17 cellular contexts compared by ENCODE assay signal in genomic region chr18:25433590-25433989, GRCh38.
DNase-seq lines count a peak whose midpoint lies in the region; ATAC-seq and TF ChIP-seq lines count a peak whose summit lies in the region.
"Had no signal": no experiment of that assay in that cellular context is flagged by ENCODE, and none has a peak within 500 bp of the region (broad histone marks: within the 10 kb centered on the region; RNA-seq: fewer than 3 reads in every experiment).

No MANE protein-coding gene starts in this region.

- H3K4me2 ChIP-seq in SK-N-SH (no peak overlapping the region), mesenchymal stem cell (ENCODE audit: low read length, poor library complexity, severe bottlenecking) (no peak overlapping the region), smooth muscle cell (peak overlapping the region; percentile 28)
- H3K4me2 ChIP-seq: A549; BLaER1 treated with 17β-estradiol and CSF1 and Interleukin-3, amounts not matched to agents 10 nM and 100 nM had no signal

- TF ChIP-seq EP300 in SK-N-SH (IDR thresholded peaks at IDR 0.05; ENCODE audit: borderline replicate concordance in 1 of 2, low read depth in 1 of 2, low read length in 1 of 2) = no peak

- CTCF ChIA-PET in SK-N-SH (lab: Yijun Ruan, JAX) = no interaction called here

- H3K79me1 ChIP-seq in mesenchymal stem cell (replicated peaks; ENCODE audit: low read length, poor library complexity, severe bottlenecking) = no peaks in the 10 kb centered on the region

- H3K9ac ChIP-seq in SK-N-SH (no peak overlapping the region), mesenchymal stem cell (ENCODE audit: low read length) (no peak overlapping the region), smooth muscle cell (ENCODE audit: low read depth) (no peak overlapping the region)
- H3K9ac ChIP-seq: BLaER1 treated with 17β-estradiol and CSF1 and Interleukin-3, amounts not matched to agents 10 nM and 100 nM had no signal

- no peak overlapping the region for H2BK120ac ChIP-seq in mesenchymal stem cell (ENCODE audit: low read depth, low read length)

- H2AFZ ChIP-seq in SK-N-SH (ENCODE audit: low read depth) = no peak overlapping the region
- no peak overlapping the region for H2AFZ ChIP-seq in mesenchymal stem cell (ENCODE audit: low read depth, low read length)
- H2AFZ ChIP-seq in smooth muscle cell (ENCODE audit: low read depth) = no peak overlapping the region

- no peak for TF ChIP-seq RAD21 in SK-N-SH (IDR thresholded peaks at IDR 0.05; ENCODE audit: low read length)

- no peak overlapping the region for H3K4ac ChIP-seq in mesenchymal stem cell (ENCODE audit: low read depth in 1 of 2, low read length in 2 of 2)

- TF ChIP-seq CTCF in SK-N-SH (IDR thresholded peaks at IDR 0.05) = no peak
- no peak for TF ChIP-seq CTCF in smooth muscle cell (IDR thresholded peaks at IDR 0.05; ENCODE audit: borderline replicate concordance, insufficient read depth, poor library complexity, severe bottlenecking)

- H3K27me3 ChIP-seq in SK-N-SH (ENCODE audit: insufficient read depth) (no peaks in the 10 kb centered on the region), mesenchymal stem cell (ENCODE audit: control insufficient read depth in 1 of 2, insufficient read depth in 1 of 2, low read length in 2 of 2) (no peaks in the 10 kb centered on the region), smooth muscle cell (ENCODE audit: low read depth) (no peaks in the 10 kb centered on the region)
- H3K27me3 ChIP-seq: BLaER1 treated with 17β-estradiol and CSF1 and Interleukin-3, amounts not matched to agents 10 nM and 100 nM had no signal

- no peak overlapping the region for H2BK5ac ChIP-seq in mesenchymal stem cell (ENCODE audit: low read depth, low read length, poor library complexity, severe bottlenecking)

- H2AK5ac ChIP-seq in mesenchymal stem cell (ENCODE audit: low read length, severe bottlenecking) = no peak overlapping the region

- H3K36me3 ChIP-seq in SK-N-SH (replicated peaks in 1 of 2; ENCODE audit: control insufficient read depth in 1 of 2, insufficient read depth in 2 of 2, low read length in 1 of 2) = no peaks in the 10 kb centered on the region
- no peaks in the 10 kb centered on the region for H3K36me3 ChIP-seq in mesenchymal stem cell (ENCODE audit: control insufficient read depth in 1 of 2, insufficient read depth in 2 of 2, low read depth in 1 of 2, low read length in 2 of 2)
- no peaks in the 10 kb centered on the region for H3K36me3 ChIP-seq in smooth muscle cell (ENCODE audit: low read depth)
- H3K36me3 ChIP-seq: BLaER1 treated with 17β-estradiol and CSF1 and Interleukin-3, amounts not matched to agents 10 nM and 100 nM had no signal

- no peaks in the 10 kb centered on the region for H3K79me2 ChIP-seq in SK-N-SH (ENCODE audit: insufficient read depth)
- no peaks in the 10 kb centered on the region for H3K79me2 ChIP-seq in smooth muscle cell (ENCODE audit: low read depth)

- no peaks in the 10 kb centered on the region for H3F3A ChIP-seq in SK-N-SH (replicated peaks; ENCODE audit: insufficient read depth)
- H3F3A ChIP-seq in smooth muscle cell (ENCODE audit: low read depth) = no peaks in the 10 kb centered on the region

- H3K4me1 ChIP-seq in SK-N-SH (ENCODE audit: control insufficient read depth in 1 of 2, insufficient read depth in 2 of 2, low read depth in 1 of 2, low read length in 1 of 2) = peaks cover 0 to 2% of the 10 kb centered on the region in 2 experiments; a peak in 2 of 4 replicates
- peaks cover 2% of the 10 kb centered on the region for H3K4me1 ChIP-seq in mesenchymal stem cell (ENCODE audit: control insufficient read depth, insufficient read depth, low read depth, low read length)
- H3K4me1 ChIP-seq in smooth muscle cell (ENCODE audit: low read depth) = no peaks in the 10 kb centered on the region
- H3K4me1 ChIP-seq: A549; BLaER1 treated with 17β-estradiol and CSF1 and Interleukin-3, amounts not matched to agents 10 nM and 100 nM; Caco-2 had no signal

- peak overlapping the region in 1 of 2 experiments; percentile 55 for H3K14ac ChIP-seq in mesenchymal stem cell (ENCODE audit: low read length in 2 of 2)

- no peaks in the 10 kb centered on the region for H3K9me3 ChIP-seq in SK-N-SH
- no peaks in the 10 kb centered on the region for H3K9me3 ChIP-seq in mesenchymal stem cell (ENCODE audit: control insufficient read depth, low read length)
- H3K9me3 ChIP-seq in smooth muscle cell (replicated peaks; ENCODE audit: low read depth) = no peaks in the 10 kb centered on the region
- H3K9me3 ChIP-seq: A549; BLaER1 treated with 17β-estradiol and CSF1 and Interleukin-3, amounts not matched to agents 10 nM and 100 nM; Caco-2 had no signal

- no peaks in the 10 kb centered on the region for H3K9me2 ChIP-seq in SK-N-SH

- H3K27ac ChIP-seq in SK-N-SH (ENCODE audit: low read depth in 2 of 2, low read length in 1 of 2) (no peak overlapping the region), mesenchymal stem cell (ENCODE audit: low read length, poor library complexity, severe bottlenecking) (no peak overlapping the region), smooth muscle cell (ENCODE audit: low read depth) (no peak overlapping the region)
- H3K27ac ChIP-seq: 22Rv1; A549; BLaER1 treated with 17β-estradiol and CSF1 and Interleukin-3, amounts not matched to agents 10 nM and 100 nM; C4-2B had no signal

- H2BK15ac ChIP-seq in mesenchymal stem cell (ENCODE audit: low read depth, poor library complexity, severe bottlenecking) = no peak overlapping the region

- WGBS in SK-N-SH (ENCODE audit: low lambda C conversion rate) = 50% methylated on average over 3 of the region's 3 CpGs
- 45% methylated on average over 2 of the region's 3 CpGs for WGBS in mesenchymal stem cell
- WGBS in smooth muscle cell (ENCODE audit: low lambda C conversion rate) = 24% methylated on average over 3 of the region's 3 CpGs

- DNase-seq in SK-N-SH = no peak
- peak; percentile 12 for DNase-seq in mesenchymal stem cell
- no peak for DNase-seq in smooth muscle cell (lab: John Stamatoyannopoulos, UW; ENCODE audit: unreplicated experiment)
- no peak for DNase-seq in NCI-H345 (lab: John Stamatoyannopoulos, UW)
- DNase-seq: AML-193; Caco-2; Calu3; CD4-positive, alpha-beta T cell; CD8-positive, alpha-beta T cell; DMS79 treated with DMSO at 0.1 percent for 48 hours; GF-D8 had no signal

- H3K23ac ChIP-seq in mesenchymal stem cell (ENCODE audit: low read length in 2 of 2) = no peak overlapping the region

- POLR2A ChIA-PET in SK-N-SH (lab: Yijun Ruan, JAX) = no interaction called here

- no peak overlapping the region for H4K8ac ChIP-seq in mesenchymal stem cell (ENCODE audit: low read length)

- H3K18ac ChIP-seq in mesenchymal stem cell (ENCODE audit: low read depth in 1 of 2, low read length in 2 of 2) = no peak overlapping the region

- H4K91ac ChIP-seq in mesenchymal stem cell (ENCODE audit: low read length) = peak overlapping the region; percentile 25

- ATAC-seq in SK-N-SH treated with all-trans-retinoic acid at 6 μM for 48 hours (peak; percentile 51), HG03520 (IDR thresholded peaks at IDR 0.05; ENCODE audit: unreplicated experiment) (no peak)
- ATAC-seq: A549; CD8-positive, alpha-beta T cell had no signal

- H2BK12ac ChIP-seq in mesenchymal stem cell (ENCODE audit: low read length in 2 of 2) = no peak overlapping the region

- H4K20me1 ChIP-seq in SK-N-SH (ENCODE audit: insufficient read depth) = no peaks in the 10 kb centered on the region
- no peaks in the 10 kb centered on the region for H4K20me1 ChIP-seq in smooth muscle cell (ENCODE audit: low read depth)
- H4K20me1 ChIP-seq: BLaER1 treated with 17β-estradiol and CSF1 and Interleukin-3, amounts not matched to agents 10 nM and 100 nM had no signal

- no peak overlapping the region for H3K4me3 ChIP-seq in SK-N-SH (ENCODE audit: low read depth in 2 of 2, low read length in 1 of 2)
- no peak overlapping the region for H3K4me3 ChIP-seq in mesenchymal stem cell (ENCODE audit: insufficient read depth in 1 of 2, low read depth in 1 of 2, low read length in 2 of 2)
- no peak overlapping the region for H3K4me3 ChIP-seq in smooth muscle cell
- H3K4me3 ChIP-seq: A549; BLaER1 treated with 17β-estradiol and CSF1 and Interleukin-3, amounts not matched to agents 10 nM and 100 nM had no signal

TF ChIP-seq in SK-N-SH treated with all-trans-retinoic acid at 6 μM for 48 hours, 23 proteins besides CTCF, POLR2A, EP300 and RAD21 (continues in another document):
- no peak for TF ChIP-seq BACH2 (CRISPR knock-in tag; IDR thresholded peaks at IDR 0.05; ENCODE audit: borderline replicate concordance)
- TF ChIP-seq ZNF565 (CRISPR knock-in tag; conservative IDR thresholded peaks at IDR 0.05; ENCODE audit: low read depth) = no peak
- TF ChIP-seq ISL1 (CRISPR knock-in tag; IDR thresholded peaks at IDR 0.05) = no peak
- TF ChIP-seq CSDC2 (CRISPR knock-in tag; IDR thresholded peaks at IDR 0.05) = no peak
- no peak for TF ChIP-seq ARNTL (CRISPR knock-in tag; IDR thresholded peaks at IDR 0.05; ENCODE audit: borderline replicate concordance, low read depth)

TF ChIP-seq in SK-N-SH, 30 proteins besides CTCF, POLR2A, EP300 and RAD21 (continues in another document):
- no peak for TF ChIP-seq FOSL2 (IDR thresholded peaks at IDR 0.05; ENCODE audit: borderline replicate concordance, low read depth)
- TF ChIP-seq YY1 (IDR thresholded peaks at IDR 0.05; ENCODE audit: low read depth) = no peak
- TF ChIP-seq GABPA (IDR thresholded peaks at IDR 0.05; ENCODE audit: low read depth) = no peak
- TF ChIP-seq IRF3 (IDR thresholded peaks at IDR 0.05; ENCODE audit: low read depth, low read length) = no peak
- no peak for TF ChIP-seq RXRA (IDR thresholded peaks at IDR 0.05; ENCODE audit: borderline replicate concordance, low read depth)
